In the genomic region with DNA sequence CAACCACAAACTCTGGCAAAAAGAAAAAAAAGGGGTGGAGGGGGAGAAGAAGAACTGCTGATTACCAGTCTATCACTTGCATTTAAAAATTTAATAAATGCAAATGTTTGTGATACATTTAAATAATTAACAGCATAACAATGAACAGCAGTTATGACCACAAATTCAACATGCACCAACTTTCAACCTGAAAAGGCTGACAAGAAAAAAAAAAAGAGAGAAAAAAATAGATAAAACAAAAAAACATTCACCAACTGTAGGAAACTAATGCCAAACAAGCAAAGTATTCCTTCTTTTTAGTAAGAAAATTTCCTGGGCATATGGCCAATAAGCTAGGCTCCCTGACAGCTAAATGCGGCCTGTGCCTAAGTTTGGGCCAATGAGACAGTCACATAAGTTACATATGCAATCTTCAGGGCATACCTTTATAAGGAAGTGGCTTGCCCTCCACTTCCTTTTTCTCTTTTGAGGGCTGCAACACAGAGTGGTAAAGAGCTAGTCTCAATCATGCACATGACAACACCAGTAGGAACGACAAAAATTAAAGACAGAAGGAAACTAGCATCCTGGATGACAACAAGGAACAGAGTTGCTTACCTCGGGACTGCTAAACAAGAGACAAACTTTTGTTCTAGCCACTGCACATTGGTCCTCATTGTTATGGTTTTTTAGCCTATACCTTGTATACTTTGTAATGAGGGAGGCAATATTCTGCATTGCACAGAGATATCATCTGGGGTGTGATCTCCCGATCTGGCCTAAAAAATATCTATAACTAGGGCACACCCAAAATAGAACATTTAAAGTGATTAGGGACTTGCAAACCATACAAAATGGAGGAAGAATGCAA, we compare ENCODE assay signal across 8 cellular contexts. TPM values are rescaled to one million over a fixed set of nuclear protein-coding genes. Genes with fewer than 3 reads are reported as not detected.
A peak's percentile ranks its signal among the peaks of the same experiment; 100 is the strongest.
DNase-seq lines count a peak whose midpoint lies in the region; ATAC-seq and TF ChIP-seq lines count a peak whose summit lies in the region.

No MANE protein-coding gene starts in this region.

- H3K9me3 Mint-ChIP-seq in activated CD4-positive, alpha-beta memory T cell treated with anti-CD3 and anti-CD28 coated beads, Interleukin-2, amount 10 ng/mL, durations not matched to agents 7 days and 5 days: peaks cover 3% of the 10 kb centered on the region

- H3K4me2 ChIP-seq in Karpas-422 (ENCODE audit: low read depth, low read length, poor library complexity, severe bottlenecking): peak overlapping the region; percentile 15

- H3K27me3 Mint-ChIP-seq in activated CD4-positive, alpha-beta memory T cell treated with anti-CD3 and anti-CD28 coated beads, Interleukin-2, amount 10 ng/mL, durations not matched to agents 7 days and 5 days: no peaks in the 10 kb centered on the region

- H3K79me2 ChIP-seq in Karpas-422 (ENCODE audit: low read length): peaks cover 96% of the 10 kb centered on the region

- TF ChIP-seq CTCF in GM13977 (IDR thresholded peaks at IDR 0.05; ENCODE audit: extremely low read depth, insufficient read depth, missing control alignments): no peak

- no peak overlapping the region for H3K4me3 ChIP-seq in Karpas-422 (ENCODE audit: low read length)

- no peak overlapping the region for H3K9ac ChIP-seq in Karpas-422 (ENCODE audit: low read length)

- H2AFZ ChIP-seq in Karpas-422 (ENCODE audit: low read length): no peak overlapping the region

- H3K27ac Mint-ChIP-seq in activated CD4-positive, alpha-beta memory T cell treated with anti-CD3 and anti-CD28 coated beads, Interleukin-2, amount 10 ng/mL, durations not matched to agents 7 days and 5 days: peak overlapping the region; percentile 99

- POLR2A ChIA-PET in activated CD4-positive, alpha-beta memory T cell treated with anti-CD3 and anti-CD28 coated beads, Interleukin-2, amount 10 ng/mL, durations not matched to agents 7 days and 5 days (lab: Charles Lee): interaction anchor here (0.9 to 4.3 kb wide), 13 partner anchors 9 to 826 kb away, joined by 3 to 54 read pairs (median 3); a partner anchor contains a TSS

- peaks cover 30% of the 10 kb centered on the region for H3K4me1 Mint-ChIP-seq in activated CD4-positive, alpha-beta memory T cell treated with anti-CD3 and anti-CD28 coated beads, Interleukin-2, amount 10 ng/mL, durations not matched to agents 7 days and 5 days

- CTCF ChIA-PET in activated CD4-positive, alpha-beta memory T cell treated with anti-CD3 and anti-CD28 coated beads, Interleukin-2, amount 10 ng/mL, durations not matched to agents 7 days and 5 days (lab: Charles Lee): interaction anchor here (0.8 to 1.7 kb wide), 4 partner anchors 24 to 122 kb away, joined by 3 to 6 read pairs (median 4); a partner anchor contains a TSS

- intact Hi-C loops in left cardiac atrium (cut with DNase I): no loop called here

- ATAC-seq in GM21786 (IDR thresholded peaks at IDR 0.05; ENCODE audit: unreplicated experiment): peak; percentile 78
- peak; percentile 82 to 85 for ATAC-seq in left cardiac atrium

- H3K36me3 ChIP-seq in Karpas-422 (ENCODE audit: insufficient read depth, low read length): no peaks in the 10 kb centered on the region

- H4K20me1 ChIP-seq in Karpas-422 (ENCODE audit: insufficient read depth, low read depth, low read length): no peaks in the 10 kb centered on the region

- no peaks in the 10 kb centered on the region for H3K9me2 ChIP-seq in Karpas-422 (replicated peaks; ENCODE audit: insufficient read depth, low read length)

- H3K4me1 ChIP-seq in Karpas-422 (ENCODE audit: low read length): peaks cover 48% of the 10 kb centered on the region

- peak overlapping the region; percentile 56 for H3K4me3 Mint-ChIP-seq in activated CD4-positive, alpha-beta memory T cell treated with anti-CD3 and anti-CD28 coated beads, Interleukin-2, amount 10 ng/mL, durations not matched to agents 7 days and 5 days

- H3K36me3 Mint-ChIP-seq in activated CD4-positive, alpha-beta memory T cell treated with anti-CD3 and anti-CD28 coated beads, Interleukin-2, amount 10 ng/mL, durations not matched to agents 7 days and 5 days (ENCODE audit: low read depth): peaks cover 30% of the 10 kb centered on the region

- no peaks in the 10 kb centered on the region for H3K9me3 ChIP-seq in Karpas-422 (ENCODE audit: low read length)

- peak overlapping the region; percentile 29; the same call in 1 of the 2 replicates for H3K27ac ChIP-seq in Karpas-422 (ENCODE audit: low read length)

- in situ Hi-C loops in GM13977 (cut with MboI; ENCODE audit: low pct_unique_long_range_greater_than_20kb, low sequenced_read_pairs, unreplicated experiment): no loop called here

- DNase-seq in GM13977 (ENCODE audit: low spot score): peak; percentile 23
- peak; percentile 76 for DNase-seq in Karpas-422
- DNase-seq in activated CD4-positive, alpha-beta memory T cell treated with anti-CD3 and anti-CD28 coated beads, Interleukin-2, amount 10 ng/mL, durations not matched to agents 7 days and 5 days: peak; percentile 66
- DNase-seq in left cardiac atrium: no peak
- DNase-seq in stimulated activated naive CD4-positive, alpha-beta T cell (lab: John Stamatoyannopoulos, UW): peak in 5 of 6 experiments; percentile 27 to 73 (median 60)
- DNase-seq in H4 (ENCODE audit: low spot score): no peak
- no peak for DNase-seq in effector CD8-positive, alpha-beta T cell (lab: John Stamatoyannopoulos, UW)

- no peaks in the 10 kb centered on the region for H3K27me3 ChIP-seq in Karpas-422 (ENCODE audit: low read length)

RNA-seq across cellular contexts. Expression of a gene that starts 24.2 kb away (rescaled TPM):
- total RNA-seq in Karpas-422 (2014; rRNA removed; shearing (Covaris generic); ENCODE audit: low replicate concordance): 45.1 and 53.1 TPM in 2 replicates
- 10 to 100 TPM; 22.1 to 23.0 TPM for total RNA-seq in activated CD4-positive, alpha-beta memory T cell treated with anti-CD3 and anti-CD28 coated beads, Interleukin-2, amount 10 ng/mL, durations not matched to agents 7 days and 5 days
- total RNA-seq in left cardiac atrium: 1 to 10 TPM; 8.3 to 9.2 TPM
- total RNA-seq in H4 (2014; rRNA removed; shearing (Covaris generic)): 19.2 and 26.3 TPM in 2 replicates

RNA-seq across cellular contexts. Expression of a gene that starts 28.8 kb away (rescaled TPM):
- 15.0 and 23.2 TPM in 2 replicates for total RNA-seq in Karpas-422 (2014; rRNA removed; shearing (Covaris generic); ENCODE audit: low replicate concordance)
- total RNA-seq in activated CD4-positive, alpha-beta memory T cell treated with anti-CD3 and anti-CD28 coated beads, Interleukin-2, amount 10 ng/mL, durations not matched to agents 7 days and 5 days: 10 to 100 TPM; 27.9 to 32.1 TPM
- 10 to 100 TPM in 1 of 2 donors, 1 to 10 TPM in 1; 8.1 to 12.8 TPM for total RNA-seq in left cardiac atrium
- 2.5 and 3.2 TPM in 2 replicates for total RNA-seq in H4 (2014; rRNA removed; shearing (Covaris generic))

Comparison
In these comparisons a context has a peak if more than half of its experiments do, and no peak if none do; other contexts are left out.
1. DNase-seq: peak in GM13977 (single experiment), Karpas-422 (single experiment), activated CD4-positive, alpha-beta memory T cell treated with anti-CD3 and anti-CD28 coated beads, Interleukin-2, amount 10 ng/mL, durations not matched to agents 7 days and 5 days (single experiment) and stimulated activated naive CD4-positive, alpha-beta T cell (5 of 6); none in left cardiac atrium (single experiment), H4 (single experiment) and effector CD8-positive, alpha-beta T cell (single experiment).